In genomic region chr10:132536964-132537712, GRCh38 we compare ENCODE assay signal across 8 cellular contexts. TPM values are rescaled to one million over a fixed set of nuclear protein-coding genes. Genes with fewer than 3 reads are reported as not detected.
DNase-seq lines count a peak whose midpoint lies in the region; ATAC-seq and TF ChIP-seq lines count a peak whose summit lies in the region.

No MANE protein-coding gene starts in this region.

- DNase-seq in AG09319 (ENCODE audit: extremely low read depth, low read depth), result peak; percentile 99
- DNase-seq in NCI-H226, result peak; percentile 79
- peak; percentile 100 for DNase-seq in activated CD4-positive, alpha-beta T cell treated with anti-CD3 and anti-CD28 coated beads for 1 hour
- DNase-seq in cerebellum (ENCODE audit: low spot score), result peak; percentile 100
- peak; percentile 100 for DNase-seq in kidney glomerular epithelial cell (lab: John Stamatoyannopoulos, UW)
- DNase-seq in stimulated activated CD4-positive, alpha-beta T cell treated with anti-CD3 and anti-CD28 coated beads, Interleukin-15, amount 100 ng/mL, for 48 hours (ENCODE audit: low read depth in 2 of 2), result peak; percentile 100

- ATAC-seq in HG03175 (IDR thresholded peaks at IDR 0.05; ENCODE audit: unreplicated experiment), result peak; percentile 88

- peak; percentile 21 for TF ChIP-seq CTCF in AG09319 (IDR thresholded peaks at IDR 0.05; ENCODE audit: low read depth, low read length)

- TF ChIP-seq POLR2A in GM18951 (IDR thresholded peaks at IDR 0.05; ENCODE audit: extremely low read depth, insufficient read depth, insufficient read length), result peak; percentile 65

- in situ Hi-C loops in GM18951 (cut with MboI; ENCODE audit: low sequenced_read_pairs, unreplicated experiment), result no loop called here

RNA-seq across cellular contexts. Expression of gene INPP5A, which starts 0.4 kb away (rescaled TPM):
- 18.7 TPM for total RNA-seq in cerebellum

Comparison
In these comparisons a context has a peak if more than half of its experiments do, and no peak if none do; other contexts are left out.
1. Peak in every context shown above with its lines: DNase-seq and ATAC-seq.